Comparison of ENCODE assay signal across 27 cellular contexts in genomic region chr4:6852582-6852981, GRCh38. TPM values are rescaled to one million over a fixed set of nuclear protein-coding genes. Genes with fewer than 3 reads are reported as not detected.
DNase-seq lines count a peak whose midpoint lies in the region; ATAC-seq and TF ChIP-seq lines count a peak whose summit lies in the region.
"Had no signal": no experiment of that assay in that cellular context is flagged by ENCODE, and none has a peak within 500 bp of the region (broad histone marks: within the 10 kb centered on the region; RNA-seq: fewer than 3 reads in every experiment).

No MANE protein-coding gene starts in this region.

- no peak overlapping the region for H3K4me3 Mint-ChIP-seq in effector memory CD8-positive, alpha-beta T cell
- H3K4me3 Mint-ChIP-seq in stimulated activated memory B cell treated with anti-CD40 and anti-IgM and Interleukin-4, amounts not matched to agents 10 μg/mL and 1 μg/mL and 100 μg/mL, for 72 hours, result no peak overlapping the region
- H3K4me3 Mint-ChIP-seq in type B pancreatic cell, result no peak overlapping the region
- H3K4me3 Mint-ChIP-seq: CD8-positive, alpha-beta memory T cell had no signal

- H3K27me3 Mint-ChIP-seq in effector memory CD8-positive, alpha-beta T cell, result no peaks in the 10 kb centered on the region
- no peaks in the 10 kb centered on the region for H3K27me3 Mint-ChIP-seq in stimulated activated memory B cell treated with anti-CD40 and anti-IgM and Interleukin-4, amounts not matched to agents 10 μg/mL and 1 μg/mL and 100 μg/mL, for 72 hours
- no peaks in the 10 kb centered on the region for H3K27me3 Mint-ChIP-seq in type B pancreatic cell
- H3K27me3 Mint-ChIP-seq: CD8-positive, alpha-beta memory T cell had no signal

- peaks cover 26% of the 10 kb centered on the region for H3K36me3 Mint-ChIP-seq in effector memory CD8-positive, alpha-beta T cell (ENCODE audit: insufficient read depth)
- H3K36me3 Mint-ChIP-seq in stimulated activated memory B cell treated with anti-CD40 and anti-IgM and Interleukin-4, amounts not matched to agents 10 μg/mL and 1 μg/mL and 100 μg/mL, for 72 hours, result peaks cover 45% of the 10 kb centered on the region
- H3K36me3 Mint-ChIP-seq in type B pancreatic cell, result peaks cover 39% of the 10 kb centered on the region

- H3K36me3 ChIP-seq in left ventricle myocardium inferior, result peaks cover 26% of the 10 kb centered on the region
- H3K36me3 ChIP-seq in right atrium auricular region, result peaks cover 17% of the 10 kb centered on the region

- intact Hi-C loops in left ventricle myocardium inferior (cut with micrococcal nuclease), result no loop called here

- no peak for TF ChIP-seq CTCF in left ventricle myocardium inferior (IDR thresholded peaks at IDR 0.05; ENCODE audit: borderline replicate concordance)
- no peak for TF ChIP-seq CTCF in right atrium auricular region (IDR thresholded peaks at IDR 0.05)
- TF ChIP-seq CTCF in type B pancreatic cell (conservative IDR thresholded peaks at IDR 0.05), result no peak

- peak overlapping the region; percentile 7 for H3K27ac ChIP-seq in left ventricle myocardium inferior (replicated peaks)
- no peak overlapping the region for H3K27ac ChIP-seq in right atrium auricular region
- H3K27ac ChIP-seq: A549, brain microvascular endothelial cell, dorsolateral prefrontal cortex, heart right ventricle, suprapubic skin had no signal

- H3K4me3 ChIP-seq in left ventricle myocardium inferior (no peak overlapping the region), right atrium auricular region (no peak overlapping the region)
- H3K4me3 ChIP-seq: A549, dorsolateral prefrontal cortex, heart right ventricle, suprapubic skin had no signal

- ATAC-seq in effector memory CD8-positive, alpha-beta T cell (replicated peaks), result no peak
- ATAC-seq in stimulated activated memory B cell treated with anti-CD40 and anti-IgM and Interleukin-4, amounts not matched to agents 10 μg/mL and 1 μg/mL and 100 μg/mL, for 72 hours, result no peak
- ATAC-seq: A549; activated naive CD4-positive, alpha-beta T cell treated with anti-CD3 and anti-CD28 coated beads, Interleukin-2, amount 50 U/mL, for 72 hours; heart right ventricle had no signal

- H3K9me3 ChIP-seq in left ventricle myocardium inferior (replicated peaks) (peaks cover 9% of the 10 kb centered on the region), right atrium auricular region (peaks cover 0 to 7% of the 10 kb centered on the region in 2 donors)
- H3K9me3 ChIP-seq: suprapubic skin had no signal

- peak overlapping the region; percentile 1 to 24 for H3K27ac Mint-ChIP-seq in effector memory CD8-positive, alpha-beta T cell
- H3K27ac Mint-ChIP-seq in stimulated activated memory B cell treated with anti-CD40 and anti-IgM and Interleukin-4, amounts not matched to agents 10 μg/mL and 1 μg/mL and 100 μg/mL, for 72 hours, result peak overlapping the region; percentile 53
- H3K27ac Mint-ChIP-seq in type B pancreatic cell, result no peak overlapping the region

- DNase-seq in left ventricle myocardium inferior (no peak), right atrium auricular region (ENCODE audit: low spot score) (no peak), NCI-H2171 treated with DMSO at 0.1 percent for 48 hours (lab: John Stamatoyannopoulos, UW) (peak; percentile 86), NCI-H82 (lab: John Stamatoyannopoulos, UW) (no peak), type B pancreatic cell (ENCODE audit: extremely low spot score, unreplicated experiment) (no peak), cerebellum (ENCODE audit: low spot score) (no peak)
- DNase-seq in effector memory CD8-positive, alpha-beta T cell, result no peak
- DNase-seq: activated CD4-positive, alpha-beta T cell treated with anti-CD3 and anti-CD28 coated beads for 48 hours; activated effector memory CD4-positive, alpha-beta T cell treated with Interleukin-2 at 50 U/mL for 16 hours; amygdala; brain microvascular endothelial cell; CD8-positive, alpha-beta memory T cell; dorsolateral prefrontal cortex; foreskin melanocyte; heart right ventricle; IMR-90; NCI-H1417; NCI-H2029 treated with DMSO at 0.1 percent for 48 hours; NCI-H226; NCI-H748 treated with DMSO at 0.1 percent for 48 hours; nucleus accumbens; stimulated activated naive CD4-positive, alpha-beta T cell; SW 1271 had no signal

- H3K9me3 Mint-ChIP-seq in effector memory CD8-positive, alpha-beta T cell, result no peaks in the 10 kb centered on the region
- H3K9me3 Mint-ChIP-seq in stimulated activated memory B cell treated with anti-CD40 and anti-IgM and Interleukin-4, amounts not matched to agents 10 μg/mL and 1 μg/mL and 100 μg/mL, for 72 hours, result peaks cover 2% of the 10 kb centered on the region
- H3K9me3 Mint-ChIP-seq in type B pancreatic cell, result no peaks in the 10 kb centered on the region

- peaks cover 23 to 31% of the 10 kb centered on the region in 2 donors for H3K4me1 Mint-ChIP-seq in effector memory CD8-positive, alpha-beta T cell (ENCODE audit: low read depth in 2 of 2)
- peaks cover 31% of the 10 kb centered on the region for H3K4me1 Mint-ChIP-seq in stimulated activated memory B cell treated with anti-CD40 and anti-IgM and Interleukin-4, amounts not matched to agents 10 μg/mL and 1 μg/mL and 100 μg/mL, for 72 hours
- H3K4me1 Mint-ChIP-seq in type B pancreatic cell (ENCODE audit: unreplicated experiment), result peaks cover 5% of the 10 kb centered on the region

- H3K4me1 ChIP-seq in left ventricle myocardium inferior, result peaks cover 55% of the 10 kb centered on the region
- H3K4me1 ChIP-seq in right atrium auricular region, result peaks cover 3 to 37% of the 10 kb centered on the region in 2 donors

- H3K27me3 ChIP-seq in left ventricle myocardium inferior (ENCODE audit: low read depth) (no peaks in the 10 kb centered on the region), right atrium auricular region (no peaks in the 10 kb centered on the region)
- H3K27me3 ChIP-seq: brain microvascular endothelial cell, dorsolateral prefrontal cortex, heart right ventricle, suprapubic skin had no signal

RNA-seq across cellular contexts. Expression of gene TBC1D14, which starts 57.0 kb away (rescaled TPM):
- total RNA-seq in left ventricle myocardium inferior, result 36.1 TPM
- 10 to 100 TPM; 33.7 to 34.0 TPM for total RNA-seq in right atrium auricular region
- total RNA-seq in type B pancreatic cell (ENCODE audit: low replicate concordance), result 55.9 and 56.9 TPM in 2 replicates
- total RNA-seq in cerebellum, result 94.1 TPM
